In the genomic region with DNA sequence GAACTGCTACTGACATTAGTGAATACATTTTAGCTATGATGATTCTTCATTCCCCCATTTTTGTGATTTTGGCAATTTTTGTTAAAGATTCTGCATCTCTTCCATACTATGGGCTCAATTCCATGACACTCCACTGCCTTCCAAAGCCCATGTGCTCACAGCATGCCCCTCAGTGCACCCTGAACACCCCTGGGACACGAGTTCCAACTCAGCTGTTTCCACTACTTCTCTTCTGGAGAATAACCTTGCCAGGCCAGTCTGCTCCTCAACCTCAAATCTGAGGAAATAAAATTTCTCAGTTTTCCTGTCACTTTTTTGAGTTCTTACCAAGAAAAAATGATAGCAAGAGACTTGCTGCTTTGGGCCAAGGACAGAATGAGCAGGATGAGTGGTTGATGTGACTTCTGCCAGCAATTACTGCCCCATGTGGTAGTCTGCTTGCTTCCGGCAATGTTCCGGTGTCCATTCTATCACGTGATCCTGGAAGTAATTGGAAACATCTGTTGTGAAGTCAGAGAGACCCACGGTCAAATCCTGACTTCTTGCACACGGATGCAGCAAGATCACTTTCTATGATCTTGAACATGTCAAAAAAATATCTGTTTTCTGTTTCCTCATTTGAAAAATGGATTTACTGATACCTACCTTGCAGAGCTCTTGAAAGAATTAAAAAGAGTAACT, we compare ENCODE assay signal across 18 cellular contexts. TPM values are rescaled to one million over a fixed set of nuclear protein-coding genes. Genes with fewer than 3 reads are reported as not detected.
A peak's percentile ranks its signal among the peaks of the same experiment; 100 is the strongest.
DNase-seq lines count a peak whose midpoint lies in the region; ATAC-seq and TF ChIP-seq lines count a peak whose summit lies in the region.
"Had no signal": no experiment of that assay in that cellular context is flagged by ENCODE, and none has a peak within 500 bp of the region (broad histone marks: within the 10 kb centered on the region; RNA-seq: fewer than 3 reads in every experiment).

No MANE protein-coding gene starts in this region.

- H3K27ac ChIP-seq in heart left ventricle, result peak overlapping the region in 8 of 12 donors; percentile 2 to 50 (median 38)
- no peak overlapping the region for H3K27ac ChIP-seq in uterus
- H3K27ac ChIP-seq: foreskin keratinocyte had no signal

- no peaks in the 10 kb centered on the region for H3K9me3 Mint-ChIP-seq in activated T-helper 2 cell treated with anti-CD3 and anti-CD28 coated beads, Interferon-gamma antibody, Interleukin-2, Interleukin-4, amounts not matched to agents 10 μg/mL and 5 μg/mL and 100 μg/mL, durations not matched to agents 14 hours and 24 hours and 36 hours
- H3K9me3 Mint-ChIP-seq: activated CD4-positive, alpha-beta memory T cell treated with anti-CD3 and anti-CD28 coated beads for 36 hours; naive thymus-derived CD8-positive, alpha-beta T cell; T-helper 1 cell treated with Interleukin-12 subunit alpha and Interleukin-12 subunit beta and Interleukin-4 antibody, amounts not matched to agents 30 μg/mL and 1 μg/mL, for 36 hours had no signal

- H3K27me3 ChIP-seq in heart left ventricle (peaks cover 0 to 2% (median 0%) of the 10 kb centered on the region in 9 donors), uterus (no peaks in the 10 kb centered on the region)
- H3K27me3 ChIP-seq: foreskin keratinocyte, tibial nerve had no signal

- TF ChIP-seq CTCF in heart left ventricle (IDR thresholded peaks at IDR 0.05), result peak in 1 of 12 donors; percentile 17
- TF ChIP-seq CTCF in uterus (IDR thresholded peaks at IDR 0.05), result no peak

- no peak overlapping the region for H3K27ac Mint-ChIP-seq in activated T-helper 2 cell treated with anti-CD3 and anti-CD28 coated beads, Interferon-gamma antibody, Interleukin-2, Interleukin-4, amounts not matched to agents 10 μg/mL and 5 μg/mL and 100 μg/mL, durations not matched to agents 14 hours and 24 hours and 36 hours
- H3K27ac Mint-ChIP-seq: activated CD4-positive, alpha-beta memory T cell treated with anti-CD3 and anti-CD28 coated beads for 36 hours; naive thymus-derived CD8-positive, alpha-beta T cell; T-helper 1 cell treated with Interleukin-12 subunit alpha and Interleukin-12 subunit beta and Interleukin-4 antibody, amounts not matched to agents 30 μg/mL and 1 μg/mL, for 36 hours had no signal

- H3K9me3 ChIP-seq in heart left ventricle (no peaks in the 10 kb centered on the region), uterus (no peaks in the 10 kb centered on the region)
- H3K9me3 ChIP-seq: tibial nerve had no signal

- no peaks in the 10 kb centered on the region for H3K36me3 Mint-ChIP-seq in activated T-helper 2 cell treated with anti-CD3 and anti-CD28 coated beads, Interferon-gamma antibody, Interleukin-2, Interleukin-4, amounts not matched to agents 10 μg/mL and 5 μg/mL and 100 μg/mL, durations not matched to agents 14 hours and 24 hours and 36 hours (ENCODE audit: low read depth)
- H3K36me3 Mint-ChIP-seq: activated CD4-positive, alpha-beta memory T cell treated with anti-CD3 and anti-CD28 coated beads for 36 hours; naive thymus-derived CD8-positive, alpha-beta T cell had no signal

- H3K4me1 ChIP-seq in heart left ventricle (peaks cover 0 to 7% (median 0%) of the 10 kb centered on the region in 12 donors), uterus (no peaks in the 10 kb centered on the region)
- H3K4me1 ChIP-seq: foreskin keratinocyte had no signal

- H3K4me3 ChIP-seq in heart left ventricle (no peak overlapping the region), uterus (no peak overlapping the region)
- H3K4me3 ChIP-seq: tibial nerve had no signal

- intact Hi-C loops in Right ventricle myocardium inferior (cut with DNase I), result no loop called here
- intact Hi-C loops in cardiac septum (cut with DNase I), result loop anchor here (5.0 kb wide), 1 partner anchor 49 kb away; no protein-coding TSS in a partner anchor
- intact Hi-C loops in heart left ventricle (cut with DNase I), result no loop called here
- intact Hi-C loops in uterus (cut with DNase I; ENCODE audit: low total_unique reads), result no loop called here
- intact Hi-C loops in activated T-helper 2 cell treated with anti-CD3 and anti-CD28 coated beads, Interferon-gamma antibody, Interleukin-2, Interleukin-4, amounts not matched to agents 10 μg/mL and 5 μg/mL and 100 μg/mL, durations not matched to agents 14 hours and 24 hours and 36 hours (cut with micrococcal nuclease), result no loop called here

- no peaks in the 10 kb centered on the region for H3K4me1 Mint-ChIP-seq in activated T-helper 2 cell treated with anti-CD3 and anti-CD28 coated beads, Interferon-gamma antibody, Interleukin-2, Interleukin-4, amounts not matched to agents 10 μg/mL and 5 μg/mL and 100 μg/mL, durations not matched to agents 14 hours and 24 hours and 36 hours (ENCODE audit: low read depth)
- H3K4me1 Mint-ChIP-seq: naive thymus-derived CD8-positive, alpha-beta T cell had no signal

- DNase-seq in Right ventricle myocardium inferior (ENCODE audit: missing footprints) (no peak), cardiac septum (ENCODE audit: low spot score) (no peak), heart left ventricle (peak in 4 of 5 donors; percentile 22 to 58 (median 39)), uterus (peak; percentile 24 to 46), anterior cingulate cortex (lab: John Stamatoyannopoulos, UW) (no peak), NCI-H146 treated with DMSO at 0.1 percent for 48 hours (lab: John Stamatoyannopoulos, UW; ENCODE audit: unreplicated experiment) (no peak)
- no peak for DNase-seq in activated T-helper 2 cell treated with anti-CD3 and anti-CD28 coated beads, Interferon-gamma antibody, Interleukin-2, Interleukin-4, amounts not matched to agents 10 μg/mL and 5 μg/mL and 100 μg/mL, durations not matched to agents 14 hours and 24 hours and 36 hours (ENCODE audit: low spot score)
- DNase-seq: activated CD4-positive, alpha-beta memory T cell treated with anti-CD3 and anti-CD28 coated beads for 36 hours; activated naive CD4-positive, alpha-beta T cell treated with Interleukin-2 at 50 U/mL for 16 hours; DND-41; foreskin keratinocyte; kidney; naive thymus-derived CD8-positive, alpha-beta T cell; NCI-H2029; small intestine had no signal

- H3K27me3 Mint-ChIP-seq in activated T-helper 2 cell treated with anti-CD3 and anti-CD28 coated beads, Interferon-gamma antibody, Interleukin-2, Interleukin-4, amounts not matched to agents 10 μg/mL and 5 μg/mL and 100 μg/mL, durations not matched to agents 14 hours and 24 hours and 36 hours (ENCODE audit: low read depth), result no peaks in the 10 kb centered on the region
- H3K27me3 Mint-ChIP-seq: activated CD4-positive, alpha-beta memory T cell treated with anti-CD3 and anti-CD28 coated beads for 36 hours had no signal

- TF ChIP-seq POLR2A in heart left ventricle (IDR thresholded peaks at IDR 0.05) (no peak), uterus (IDR thresholded peaks at IDR 0.05) (no peak)

- ATAC-seq in Right ventricle myocardium inferior (peak; percentile 85), SK-N-SH treated with all-trans-retinoic acid at 6 μM for 48 hours (peak; percentile 77), heart left ventricle (peak; percentile 48 to 75 (median 64))
- ATAC-seq: foreskin keratinocyte; naive thymus-derived CD8-positive, alpha-beta T cell had no signal

- no peaks in the 10 kb centered on the region for H3K36me3 ChIP-seq in heart left ventricle
- no peaks in the 10 kb centered on the region for H3K36me3 ChIP-seq in uterus
- H3K36me3 ChIP-seq: tibial nerve had no signal

- H3K4me3 Mint-ChIP-seq in activated T-helper 2 cell treated with anti-CD3 and anti-CD28 coated beads, Interferon-gamma antibody, Interleukin-2, Interleukin-4, amounts not matched to agents 10 μg/mL and 5 μg/mL and 100 μg/mL, durations not matched to agents 14 hours and 24 hours and 36 hours (ENCODE audit: low read depth), result no peak overlapping the region
- H3K4me3 Mint-ChIP-seq: activated CD4-positive, alpha-beta memory T cell treated with anti-CD3 and anti-CD28 coated beads for 36 hours; naive thymus-derived CD8-positive, alpha-beta T cell; T-helper 1 cell treated with Interleukin-12 subunit alpha and Interleukin-12 subunit beta and Interleukin-4 antibody, amounts not matched to agents 30 μg/mL and 1 μg/mL, for 36 hours had no signal

- WGBS in heart left ventricle, 4 donors, result 32 to 52% (median 46%) methylated on average over 6 of the region's 6 CpGs

TF ChIP-seq in SK-N-SH treated with all-trans-retinoic acid at 6 μM for 48 hours, 23 proteins besides CTCF, POLR2A, EP300 and RAD21:
- TF ChIP-seq BACH2 (CRISPR knock-in tag; IDR thresholded peaks at IDR 0.05; ENCODE audit: borderline replicate concordance) (no peak), SNAI2 (CRISPR knock-in tag; IDR thresholded peaks at IDR 0.05) (peak; percentile 41; the same call in 1 of the 2 replicates), TCF4 (CRISPR knock-in tag; IDR thresholded peaks at IDR 0.05; ENCODE audit: borderline replicate concordance) (peak; percentile 93)

RNA-seq across cellular contexts. Expression of gene EGFLAM, which starts 58.3 kb away (rescaled TPM):
- total RNA-seq in Right ventricle myocardium inferior (8.8 TPM), cardiac septum (6.3 TPM), heart left ventricle (10 to 100 TPM in 3 of 9 donors, 1 to 10 TPM in 6; 5.1 to 19.4 (median 8.0) TPM), uterus (10 to 100 TPM in 1 of 4 donors, 1 to 10 TPM in 1, under 1 TPM in 2; 0.26 to 16.8 (median 3.6) TPM)
- polyA plus RNA-seq in heart left ventricle, result 10 to 100 TPM in 1 of 2 donors, 1 to 10 TPM in 1; 4.7 to 11.2 TPM
- not detected in 2 replicates for total RNA-seq in activated T-helper 2 cell treated with anti-CD3 and anti-CD28 coated beads, Interferon-gamma antibody, Interleukin-2, Interleukin-4, amounts not matched to agents 10 μg/mL and 5 μg/mL and 100 μg/mL, durations not matched to agents 14 hours and 24 hours and 36 hours
- total RNA-seq: activated CD4-positive, alpha-beta memory T cell treated with anti-CD3 and anti-CD28 coated beads for 36 hours; naive thymus-derived CD8-positive, alpha-beta T cell had no signal
- polyA plus RNA-seq: naive thymus-derived CD8-positive, alpha-beta T cell had no signal

Comparison
In these comparisons a context has a peak if more than half of its experiments do, and no peak if none do; other contexts are left out.
1. DNase-seq: peak in heart left ventricle (4 of 5) and uterus (2 of 2); none in Right ventricle myocardium inferior (single experiment), cardiac septum (single experiment), anterior cingulate cortex (0 of 58), activated T-helper 2 cell treated with anti-CD3 and anti-CD28 coated beads, Interferon-gamma antibody, Interleukin-2, Interleukin-4, amounts not matched to agents 10 μg/mL and 5 μg/mL and 100 μg/mL, durations not matched to agents 14 hours and 24 hours and 36 hours (single experiment) and NCI-H146 treated with DMSO at 0.1 percent for 48 hours (single experiment).
2. H3K27ac ChIP-seq: peak in heart left ventricle (8 of 12); none in uterus (0 of 2).
3. Peak in every context shown above with its lines, with median percentiles within 50 percentile points of each other: ATAC-seq.